In the genomic region with DNA sequence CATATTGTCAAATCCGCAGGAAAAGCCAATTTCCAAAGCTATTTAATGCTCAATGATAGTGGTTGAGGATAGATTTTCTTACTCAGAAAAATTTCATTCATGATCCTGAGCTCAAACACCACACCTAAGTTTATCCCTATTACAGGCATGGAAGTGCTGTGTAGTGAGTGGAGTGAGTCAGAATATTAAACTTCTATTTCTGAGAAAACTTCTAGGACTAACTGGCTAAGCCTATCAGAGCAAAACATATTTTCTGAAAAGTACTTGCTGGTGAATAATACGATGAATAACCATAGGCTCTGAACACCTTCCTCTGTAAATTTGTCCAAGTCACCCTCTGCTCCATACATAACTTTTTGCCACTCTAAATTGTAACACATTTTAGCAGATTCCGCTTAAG, we compare ENCODE assay signal across 15 cellular contexts.
"Had no signal": no experiment of that assay in that cellular context is flagged by ENCODE, and none has a peak within 500 bp of the region (broad histone marks: within the 10 kb centered on the region; RNA-seq: fewer than 3 reads in every experiment).

No MANE protein-coding gene starts in this region.

- FAIRE-seq: keratinocyte had no signal

- H3K36me3 Mint-ChIP-seq: activated CD4-positive, alpha-beta memory T cell treated with anti-CD3 and anti-CD28 coated beads for 36 hours; activated naive CD8-positive, alpha-beta T cell treated with anti-CD3 and anti-CD28 coated beads, Interleukin-2, amount 10 ng/mL, durations not matched to agents 7 days and 5 days had no signal

- H3K4me1 ChIP-seq: heart left ventricle, left lung, sigmoid colon had no signal

- DNase-seq: activated CD4-positive, alpha-beta memory T cell treated with anti-CD3 and anti-CD28 coated beads for 36 hours; activated CD4-positive, CD25-positive, alpha-beta regulatory T cell treated with anti-CD3 and anti-CD28 coated beads, Interleukin-2, amount 50 U/mL, for 72 hours; activated naive CD8-positive, alpha-beta T cell treated with anti-CD3 and anti-CD28 coated beads, Interleukin-2, amount 10 ng/mL, durations not matched to agents 7 days and 5 days; activated T-cell treated with anti-CD3 and anti-CD28 coated beads, Interleukin-2, amount 50 U/mL, for 4 hours; central memory CD4-positive, alpha-beta T cell; foreskin melanocyte; heart left ventricle; left lung; ovary; sigmoid colon; stimulated activated CD4-positive, alpha-beta T cell treated with anti-CD3 and anti-CD28 coated beads, Interleukin-4, amount 100 ng/mL, for 1 hour; stimulated activated CD8-positive, alpha-beta memory T cell treated with anti-CD3 and anti-CD28 coated beads, Interleukin-4, amount 100 ng/mL, for 48 hours; stimulated activated naive CD8-positive, alpha-beta T cell treated with anti-CD3 and anti-CD28 coated beads, Interleukin-15, Interleukin-2, amounts not matched to agents 100 U/mL and 50 U/mL, for 24 hours had no signal

- H3K4me3 Mint-ChIP-seq: activated CD4-positive, alpha-beta memory T cell treated with anti-CD3 and anti-CD28 coated beads for 36 hours; activated naive CD8-positive, alpha-beta T cell treated with anti-CD3 and anti-CD28 coated beads, Interleukin-2, amount 10 ng/mL, durations not matched to agents 7 days and 5 days; activated T-cell treated with anti-CD3 and anti-CD28 coated beads, Interleukin-2, amount 50 U/mL, for 4 hours; dendritic cell treated with granulocyte-macrophage colony-stimulating factor and Interleukin-4, amounts not matched to agents 40 ng/mL and 50 ng/mL, for 4 days had no signal

- H3K27ac Mint-ChIP-seq: activated CD4-positive, alpha-beta memory T cell treated with anti-CD3 and anti-CD28 coated beads for 36 hours; activated naive CD8-positive, alpha-beta T cell treated with anti-CD3 and anti-CD28 coated beads, Interleukin-2, amount 10 ng/mL, durations not matched to agents 7 days and 5 days; dendritic cell treated with granulocyte-macrophage colony-stimulating factor and Interleukin-4, amounts not matched to agents 40 ng/mL and 50 ng/mL, for 4 days had no signal

- ATAC-seq: activated T-cell treated with anti-CD3 and anti-CD28 coated beads, Interleukin-2, amount 50 U/mL, for 4 hours; heart left ventricle; left lung; stimulated activated naive CD8-positive, alpha-beta T cell treated with anti-CD3 and anti-CD28 coated beads, Interleukin-15, Interleukin-2, amounts not matched to agents 100 U/mL and 50 U/mL, for 24 hours had no signal

- H3K27me3 ChIP-seq: heart left ventricle, left lung, ovary, sigmoid colon had no signal

- H3K4me1 Mint-ChIP-seq: activated naive CD8-positive, alpha-beta T cell treated with anti-CD3 and anti-CD28 coated beads, Interleukin-2, amount 10 ng/mL, durations not matched to agents 7 days and 5 days had no signal

- H3K27me3 Mint-ChIP-seq: activated CD4-positive, alpha-beta memory T cell treated with anti-CD3 and anti-CD28 coated beads for 36 hours; activated naive CD8-positive, alpha-beta T cell treated with anti-CD3 and anti-CD28 coated beads, Interleukin-2, amount 10 ng/mL, durations not matched to agents 7 days and 5 days; dendritic cell treated with granulocyte-macrophage colony-stimulating factor and Interleukin-4, amounts not matched to agents 40 ng/mL and 50 ng/mL, for 4 days had no signal

- H3K27ac ChIP-seq: heart left ventricle, left lung, ovary, sigmoid colon had no signal

- H3K9me3 ChIP-seq: heart left ventricle, left lung, ovary, sigmoid colon had no signal

- H3K4me3 ChIP-seq: heart left ventricle, left lung, ovary, sigmoid colon had no signal

- H3K9me3 Mint-ChIP-seq: dendritic cell treated with granulocyte-macrophage colony-stimulating factor and Interleukin-4, amounts not matched to agents 40 ng/mL and 50 ng/mL, for 4 days had no signal

- H3K36me3 ChIP-seq: heart left ventricle, left lung, ovary, sigmoid colon had no signal
